Comparison of ENCODE assay signal across 9 cellular contexts in the genomic region with DNA sequence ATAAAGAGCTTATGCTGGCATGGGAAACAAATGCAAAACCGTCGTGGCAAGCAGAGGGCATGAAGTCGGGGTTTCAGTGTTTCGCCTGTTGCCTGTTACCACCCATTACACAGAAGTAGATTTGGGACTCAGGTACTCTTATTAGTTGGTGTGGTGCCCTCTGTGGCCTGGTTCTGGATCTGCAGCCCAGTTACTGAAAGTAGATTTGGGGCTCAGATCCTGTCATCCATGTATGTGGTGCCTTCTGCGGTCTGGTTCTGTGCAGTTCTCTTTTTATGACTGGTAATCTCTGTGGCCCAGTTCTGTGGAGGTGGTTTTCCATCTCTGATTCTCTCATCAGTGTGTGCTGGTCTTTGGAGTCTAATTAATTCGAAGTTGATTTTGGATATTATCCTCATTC. TPM values are rescaled to one million over a fixed set of nuclear protein-coding genes. Genes with fewer than 3 reads are reported as not detected.
A peak's percentile ranks its signal among the peaks of the same experiment; 100 is the strongest.
DNase-seq lines count a peak whose midpoint lies in the region; ATAC-seq, FAIRE-seq and TF ChIP-seq lines count a peak whose summit lies in the region.
"Had no signal": no experiment of that assay in that cellular context is flagged by ENCODE, and none has a peak within 500 bp of the region (broad histone marks: within the 10 kb centered on the region; RNA-seq: fewer than 3 reads in every experiment).

No MANE protein-coding gene starts in this region.

- POLR2A ChIA-PET in HepG2 (lab: Yijun Ruan, JAX) = no interaction called here

- TF ChIP-seq POLR2A in HepG2 (IDR thresholded peaks at IDR 0.05; ENCODE audit: insufficient read depth in 1 of 2, low read depth in 2 of 2, low read length in 2 of 2) = no peak

- H3K36me3 ChIP-seq in KMS-11 (ENCODE audit: insufficient read depth) (0 out of 2 replicates have a peak, but pooled peaks cover 2% of the 10 kb centered on the region), HepG2 (replicated peaks in 1 of 2; ENCODE audit: control insufficient read depth in 1 of 2, insufficient read depth in 2 of 2, low read length in 2 of 2) (0 out of 5 replicates have a peak, but pooled peaks cover 0 to 11% of the 10 kb centered on the region in 2 experiments)
- H3K36me3 ChIP-seq: BLaER1 treated with 17β-estradiol and CSF1 and Interleukin-3, amounts not matched to agents 10 nM and 100 nM had no signal

- H3K4me1 Mint-ChIP-seq in activated T-helper 17 cell treated with anti-CD3 and anti-CD28 coated beads, Interleukin-2, amount 50 U/mL, for 72 hours = peaks cover 12% of the 10 kb centered on the region

- no TSS peak for BruUV-seq in HepG2 (replicated peaks; lab: Mats Ljungman, UMichigan)

- DNase-seq in NCI-H1417 (lab: John Stamatoyannopoulos, UW) (peak in 2 of 3 experiments; percentile 28 to 63), NCI-H1417 treated with DMSO at 0.1 percent for 48 hours (lab: John Stamatoyannopoulos, UW) (no peak), HepG2 (ENCODE audit: low spot score) (peak; percentile 30), amygdala (lab: John Stamatoyannopoulos, UW) (no peak)

- no peak overlapping the region for H3K4me3 ChIP-seq in KMS-11 (IDR thresholded peaks at IDR 0.05; ENCODE audit: insufficient read depth, low read depth, low read length)
- no peak overlapping the region for H3K4me3 ChIP-seq in HepG2 (replicated peaks in 1 of 3; ENCODE audit: insufficient read depth in 1 of 3, low read depth in 2 of 3, low read length in 3 of 3)
- H3K4me3 ChIP-seq: BLaER1 treated with 17β-estradiol and CSF1 and Interleukin-3, amounts not matched to agents 10 nM and 100 nM had no signal

- H3K36me3 Mint-ChIP-seq in activated T-helper 17 cell treated with anti-CD3 and anti-CD28 coated beads, Interleukin-2, amount 50 U/mL, for 72 hours (ENCODE audit: low read depth) = peaks cover under 1% of the 10 kb centered on the region

- no peaks in the 10 kb centered on the region for H3K9me3 ChIP-seq in HepG2 (ENCODE audit: low read length)
- H3K9me3 ChIP-seq: BLaER1 treated with 17β-estradiol and CSF1 and Interleukin-3, amounts not matched to agents 10 nM and 100 nM had no signal

- peak overlapping the region; percentile 47 for H3K27ac Mint-ChIP-seq in activated T-helper 17 cell treated with anti-CD3 and anti-CD28 coated beads, Interleukin-2, amount 50 U/mL, for 72 hours

- FAIRE-seq in HepG2 (lab: Jason Lieb, UNC) = peak; percentile 8

- no peaks in the 10 kb centered on the region for H3K9me3 Mint-ChIP-seq in activated T-helper 17 cell treated with anti-CD3 and anti-CD28 coated beads, Interleukin-2, amount 50 U/mL, for 72 hours

- H2AFZ ChIP-seq in KMS-11 (ENCODE audit: low read depth) (no peak overlapping the region), HepG2 (ENCODE audit: low read length) (no peak overlapping the region)

- ATAC-seq in GM21390 (IDR thresholded peaks at IDR 0.05; ENCODE audit: unreplicated experiment) (peak; percentile 80), HepG2 (peak; percentile 67), HG03025 (IDR thresholded peaks at IDR 0.05; ENCODE audit: low FRiP score, unreplicated experiment) (no peak)
- peak; percentile 92 for ATAC-seq in activated T-helper 17 cell treated with anti-CD3 and anti-CD28 coated beads, Interleukin-2, amount 50 U/mL, for 72 hours (replicated peaks)

- H3K4me1 ChIP-seq in KMS-11 (ENCODE audit: low read depth, poor library complexity, severe bottlenecking) (peaks cover 4% of the 10 kb centered on the region), HepG2 (ENCODE audit: insufficient read depth, low read length) (peaks cover 10% of the 10 kb centered on the region)

- TF ChIP-seq CTCF in KMS-11 (conservative IDR thresholded peaks at IDR 0.05; ENCODE audit: low read depth, low read length) = peak; percentile 59
- peak; percentile 63 for TF ChIP-seq CTCF in HepG2 (CRISPR knock-in tag; IDR thresholded peaks at IDR 0.05)

- no peak for TF ChIP-seq EP300 in HepG2 (IDR thresholded peaks at IDR 0.05; ENCODE audit: low read depth in 2 of 2, low read length in 2 of 2)
- TF ChIP-seq EP300 in HepG2 (CRISPR knock-in tag; IDR thresholded peaks at IDR 0.05; ENCODE audit: borderline replicate concordance) = no peak

- intact Hi-C loops in HepG2 (cut with micrococcal nuclease; ENCODE audit: unreplicated experiment) = loop anchor here (2.0 kb wide), 1 partner anchor 219 kb away; no protein-coding TSS in a partner anchor

- H4K20me1 ChIP-seq in KMS-11 (ENCODE audit: insufficient read depth) = no peaks in the 10 kb centered on the region
- peaks cover 4% of the 10 kb centered on the region; the same call in 1 of the 2 replicates for H4K20me1 ChIP-seq in HepG2 (ENCODE audit: insufficient read depth, low read length)

- peaks cover 43% of the 10 kb centered on the region for H3K79me2 ChIP-seq in KMS-11 (ENCODE audit: insufficient read depth, low read depth)
- peaks cover 2% of the 10 kb centered on the region for H3K79me2 ChIP-seq in HepG2 (ENCODE audit: insufficient read depth, low read length)

- H3K27me3 Mint-ChIP-seq in activated T-helper 17 cell treated with anti-CD3 and anti-CD28 coated beads, Interleukin-2, amount 50 U/mL, for 72 hours = no peaks in the 10 kb centered on the region

- WGBS in HepG2 (ENCODE audit: low lambda C conversion rate) = 90% methylated on average over 6 of the region's 6 CpGs

- CTCF ChIA-PET in HepG2 (lab: Yijun Ruan, JAX; ENCODE audit: low intra/inter-chr PET ratio, low total read pairs) = interaction anchor here (1.5 kb wide), 1 partner anchor 220 kb away, joined by 8 read pairs; no protein-coding TSS in a partner anchor

- H3K4me2 ChIP-seq in KMS-11 (no peak overlapping the region), HepG2 (ENCODE audit: low read depth, low read length) (no peak overlapping the region)
- H3K4me2 ChIP-seq: BLaER1 treated with 17β-estradiol and CSF1 and Interleukin-3, amounts not matched to agents 10 nM and 100 nM had no signal

- H3K9ac ChIP-seq in KMS-11 (no peak overlapping the region), HepG2 (ENCODE audit: insufficient read depth, low read depth, low read length) (no peak overlapping the region)
- H3K9ac ChIP-seq: BLaER1 treated with 17β-estradiol and CSF1 and Interleukin-3, amounts not matched to agents 10 nM and 100 nM had no signal

- no peak; the same call in 1 of the 2 replicates for TF ChIP-seq RAD21 in HepG2 (CRISPR knock-in tag; IDR thresholded peaks at IDR 0.05)

- H3K27me3 ChIP-seq in KMS-11 (ENCODE audit: insufficient read depth, low read depth) (no peaks in the 10 kb centered on the region), HepG2 (ENCODE audit: control insufficient read depth in 1 of 2, insufficient read depth in 2 of 2, low read length in 2 of 2) (no peaks in the 10 kb centered on the region)

- in situ Hi-C loops in HepG2 (cut with HindIII; ENCODE audit: extremely low pct_ligation_motif_present, low pct_unique_long_range_greater_than_20kb) = no loop called here

- H3K27ac ChIP-seq in KMS-11 (no peak overlapping the region), HepG2 (ENCODE audit: extremely low read length, insufficient read depth, low read length) (no peak overlapping the region)
- H3K27ac ChIP-seq: BLaER1 treated with 17β-estradiol and CSF1 and Interleukin-3, amounts not matched to agents 10 nM and 100 nM had no signal

- no peak overlapping the region for H3K4me3 Mint-ChIP-seq in activated T-helper 17 cell treated with anti-CD3 and anti-CD28 coated beads, Interleukin-2, amount 50 U/mL, for 72 hours

TF ChIP-seq in HepG2, 621 proteins besides CTCF, POLR2A, EP300 and RAD21:
- TF ChIP-seq STAG1 (CRISPR knock-in tag; IDR thresholded peaks at IDR 0.05) (peak; percentile 66), XRCC5 (optimal IDR thresholded peaks at IDR 0.05; ENCODE audit: low read length) (peak; percentile 31), HNRNPK (IDR thresholded peaks at IDR 0.05; ENCODE audit: low read depth, low read length, poor library complexity, severe bottlenecking) (no peak), ZNF629 (CRISPR knock-in tag; conservative IDR thresholded peaks at IDR 0.05) (peak; percentile 88)

RNA-seq across cellular contexts. Expression of a gene that starts 45.2 kb away (rescaled TPM):
- 10 to 100 TPM; 31.8 to 34.9 TPM for total RNA-seq in activated T-helper 17 cell treated with anti-CD3 and anti-CD28 coated beads, Interleukin-2, amount 50 U/mL, for 72 hours
- total RNA-seq in HepG2 (2016; rRNA removed; fragmentation: Illumina TruSeq; extraction: Trizol) = 25.5 and 28.6 TPM in 2 replicates
- total RNA-seq in HepG2 (2016; cell fraction: cytosol; rRNA removed; fragmentation: Illumina TruSeq; extraction: Trizol; ENCODE audit: low read depth) = 2.3 TPM in 2 replicates
- total RNA-seq in HepG2 (2016; cell fraction: insoluble cytoplasmic fraction; rRNA removed; fragmentation: Illumina TruSeq; extraction: Trizol) = 23.8 and 24.2 TPM in 2 replicates
- total RNA-seq in HepG2 (2016; cell fraction: membrane; rRNA removed; fragmentation: Illumina TruSeq; extraction: Trizol) = 11.9 and 13.0 TPM in 2 replicates
- 17.1 and 18.2 TPM in 2 replicates for total RNA-seq in HepG2 (2016; cell fraction: nucleus; rRNA removed; fragmentation: Illumina TruSeq; extraction: Trizol)
- 9.9 and 10.8 TPM in 2 replicates for polyA plus RNA-seq in HepG2 (2011; rRNA removed)
- polyA plus RNA-seq in HepG2 (2011; cell fraction: cytosol; rRNA removed) = 8.0 and 8.3 TPM in 2 replicates
- polyA plus RNA-seq in HepG2 (2011; cell fraction: nucleus; rRNA removed) = 12.3 and 13.9 TPM in 2 replicates
- polyA plus RNA-seq in HepG2 (2012) = 15.1 and 15.4 TPM in 2 replicates
- polyA plus RNA-seq in HepG2 (2016; cell fraction: cytosol; fragmentation: Illumina TruSeq; extraction: Trizol; ENCODE audit: low read depth) = 0.66 and 0.67 TPM in 2 replicates
- 17.6 and 18.3 TPM in 2 replicates for polyA plus RNA-seq in HepG2 (2016; cell fraction: insoluble cytoplasmic fraction; fragmentation: Illumina TruSeq; extraction: Trizol; ENCODE audit: low read depth)
- 4.1 and 4.5 TPM in 2 replicates for polyA plus RNA-seq in HepG2 (2016; cell fraction: membrane; fragmentation: Illumina TruSeq; extraction: Trizol; ENCODE audit: low read depth)
- polyA plus RNA-seq in HepG2 (2016; cell fraction: nucleus; fragmentation: Illumina TruSeq; extraction: Trizol; ENCODE audit: insufficient read depth, low read depth) = 21.2 and 21.4 TPM in 2 replicates
- polyA minus RNA-seq in HepG2 (2011; rRNA and poly(A)+ RNA removed; ENCODE audit: low replicate concordance) = 36.7 and 42.7 TPM in 2 replicates
- polyA minus RNA-seq in HepG2 (2011; cell fraction: cytosol; rRNA and poly(A)+ RNA removed) = 14.4 and 15.4 TPM in 2 replicates
- 32.1 and 32.2 TPM in 2 replicates for polyA minus RNA-seq in HepG2 (2011; cell fraction: nucleus; rRNA and poly(A)+ RNA removed)

Comparison
In these comparisons a context has a peak if more than half of its experiments do, and no peak if none do; other contexts are left out.
1. DNase-seq: peak in NCI-H1417 (2 of 3) and HepG2 (single experiment); none in NCI-H1417 treated with DMSO at 0.1 percent for 48 hours (single experiment) and amygdala (0 of 56).